In genomic region chr12:132710422-132711168, GRCh38 we compare ENCODE assay signal across 8 cellular contexts. TPM values are rescaled to one million over a fixed set of nuclear protein-coding genes. Genes with fewer than 3 reads are reported as not detected.
DNase-seq lines count a peak whose midpoint lies in the region; ATAC-seq and TF ChIP-seq lines count a peak whose summit lies in the region.

PGAM5 (plus strand) TSS chr12:132710842; CDS start chr12:132710877, 35 bp downstream.

- no peaks in the 10 kb centered on the region for H3K27me3 ChIP-seq in left lung

- peak within 1 kb of the TSS; percentile 73 to 95 for H3K4me3 ChIP-seq in left lung

- ATAC-seq in GM19328 (IDR thresholded peaks at IDR 0.05; ENCODE audit: unreplicated experiment) (peak; percentile 87), HG03460 (IDR thresholded peaks at IDR 0.05; ENCODE audit: unreplicated experiment) (peak; percentile 85), left lung (peak; percentile 97)

- peaks cover 11 to 23% of the 10 kb centered on the region in 2 donors for H3K4me1 ChIP-seq in left lung

- DNase-seq in C1 segment of cervical spinal cord (lab: John Stamatoyannopoulos, UW) (peak; percentile 19 to 89 (median 69)), NCI-H526 (lab: John Stamatoyannopoulos, UW) (peak; percentile 50 to 93), dedifferentiated amniotic fluid mesenchymal stem cell (ENCODE audit: extremely low spot score) (peak; percentile 69), left lung (peak; percentile 86 to 95)
- peak; percentile 98 for DNase-seq in activated CD4-positive, alpha-beta T cell treated with anti-CD3 and anti-CD28 coated beads, Interleukin-2, amount 10 ng/mL, durations not matched to agents 24 days and 14 days
- peak; percentile 91 for DNase-seq in stimulated activated CD4-positive, alpha-beta T cell treated with anti-CD3 and anti-CD28 coated beads, Interleukin-2, amount 100 ng/mL, for 4 hours (ENCODE audit: low read depth)

- H3K9me3 Mint-ChIP-seq in activated CD4-positive, alpha-beta T cell treated with anti-CD3 and anti-CD28 coated beads, Interleukin-2, amount 10 ng/mL, durations not matched to agents 24 days and 14 days, result no peaks in the 10 kb centered on the region

- H3K4me1 Mint-ChIP-seq in activated CD4-positive, alpha-beta T cell treated with anti-CD3 and anti-CD28 coated beads, Interleukin-2, amount 10 ng/mL, durations not matched to agents 24 days and 14 days, result peaks cover 18% of the 10 kb centered on the region

- H3K4me3 Mint-ChIP-seq in activated CD4-positive, alpha-beta T cell treated with anti-CD3 and anti-CD28 coated beads, Interleukin-2, amount 10 ng/mL, durations not matched to agents 24 days and 14 days, result peak within 1 kb of the TSS; percentile 86

- peaks cover 0 to 10% of the 10 kb centered on the region in 2 donors for H3K36me3 ChIP-seq in left lung

- H3K36me3 Mint-ChIP-seq in activated CD4-positive, alpha-beta T cell treated with anti-CD3 and anti-CD28 coated beads, Interleukin-2, amount 10 ng/mL, durations not matched to agents 24 days and 14 days (ENCODE audit: low read depth), result peaks cover 24% of the 10 kb centered on the region

- no peak for TF ChIP-seq CTCF in left lung (IDR thresholded peaks at IDR 0.05)

- peak within 1 kb of the TSS; percentile 82 to 87 for H3K27ac ChIP-seq in left lung

- intact Hi-C loops in activated CD4-positive, alpha-beta T cell treated with anti-CD3 and anti-CD28 coated beads, Interleukin-2, amount 10 ng/mL, durations not matched to agents 24 days and 14 days (cut with micrococcal nuclease), result loop anchor here (1.0 to 2.0 kb wide), 3 partner anchors 23 to 118 kb away; partner anchors contain the start of genes ANKLE2, GOLGA3, POLE and PXMP2
- intact Hi-C loops in left lung (cut with DNase I), result no loop called here

- no peaks in the 10 kb centered on the region for H3K9me3 ChIP-seq in left lung

- no peaks in the 10 kb centered on the region for H3K27me3 Mint-ChIP-seq in activated CD4-positive, alpha-beta T cell treated with anti-CD3 and anti-CD28 coated beads, Interleukin-2, amount 10 ng/mL, durations not matched to agents 24 days and 14 days

- peak within 1 kb of the TSS; percentile 80 for H3K27ac Mint-ChIP-seq in activated CD4-positive, alpha-beta T cell treated with anti-CD3 and anti-CD28 coated beads, Interleukin-2, amount 10 ng/mL, durations not matched to agents 24 days and 14 days

RNA-seq across cellular contexts. Expression of gene PGAM5, which starts in this region (rescaled TPM):
- total RNA-seq in activated CD4-positive, alpha-beta T cell treated with anti-CD3 and anti-CD28 coated beads, Interleukin-2, amount 10 ng/mL, durations not matched to agents 24 days and 14 days, result 104 and 110 TPM in 2 replicates
- 10 to 100 TPM; 24.7 to 37.4 TPM for total RNA-seq in left lung

Comparison
In these comparisons a context has a peak if more than half of its experiments do, and no peak if none do; other contexts are left out.
1. Peak in every context shown above with its lines: DNase-seq, ATAC-seq, H3K4me3 ChIP-seq and H3K27ac ChIP-seq.